Comparison of ENCODE assay signal across 19 cellular contexts in the genomic region with DNA sequence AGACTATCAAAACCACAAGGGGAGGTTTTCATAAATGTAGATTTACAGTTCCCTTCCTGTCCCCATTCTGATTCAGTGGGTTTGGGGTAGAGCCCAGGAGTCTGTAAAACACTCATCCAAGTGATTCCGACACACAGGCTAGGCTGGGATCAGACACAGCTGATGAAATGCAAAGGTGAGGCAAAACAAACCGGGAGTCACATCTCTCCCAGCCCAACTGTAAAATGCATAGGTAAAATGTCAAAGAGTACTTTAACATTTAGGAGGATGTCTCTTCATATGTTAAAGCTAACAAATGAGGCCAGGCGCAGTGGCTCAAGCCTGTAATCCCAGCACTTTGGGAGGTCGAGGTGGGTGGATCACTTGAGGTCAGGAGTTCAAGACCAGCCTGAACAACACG. TPM values are rescaled to one million over a fixed set of nuclear protein-coding genes. Genes with fewer than 3 reads are reported as not detected.
A peak's percentile ranks its signal among the peaks of the same experiment; 100 is the strongest.
DNase-seq lines count a peak whose midpoint lies in the region; ATAC-seq, FAIRE-seq and TF ChIP-seq lines count a peak whose summit lies in the region.
"Had no signal": no experiment of that assay in that cellular context is flagged by ENCODE, and none has a peak within 500 bp of the region (broad histone marks: within the 10 kb centered on the region; RNA-seq: fewer than 3 reads in every experiment).

No MANE protein-coding gene starts in this region.

- H2AFZ ChIP-seq in H1 (ENCODE audit: low read length): no peak overlapping the region
- H2AFZ ChIP-seq in mesenchymal stem cell (ENCODE audit: low read depth, low read length): no peak overlapping the region

- peak overlapping the region; percentile 44; the same call in 1 of the 2 replicates for H2AK5ac ChIP-seq in H1 (ENCODE audit: low read depth, low read length)
- H2AK5ac ChIP-seq in mesenchymal stem cell (ENCODE audit: low read length, severe bottlenecking): no peak overlapping the region

- H2BK15ac ChIP-seq in H1 (ENCODE audit: low read length) (no peak overlapping the region), mesenchymal stem cell (ENCODE audit: low read depth, poor library complexity, severe bottlenecking) (no peak overlapping the region)

- H3K23me2 ChIP-seq in H1 (ENCODE audit: low read depth, low read length): no peaks in the 10 kb centered on the region

- H4K8ac ChIP-seq in H1 (ENCODE audit: extremely low read depth, insufficient read depth, low read length) (no peak overlapping the region), mesenchymal stem cell (ENCODE audit: low read length) (peak overlapping the region; percentile 52)

- H3K56ac ChIP-seq in H1 (replicated peaks; ENCODE audit: insufficient read length, low read depth, low read length): no peak overlapping the region

- H3K27ac Mint-ChIP-seq in CD8-positive, alpha-beta T cell: no peak overlapping the region
- H3K27ac Mint-ChIP-seq: T-helper 1 cell treated with Interleukin-12 subunit alpha and Interleukin-12 subunit beta and Interleukin-4 antibody, amounts not matched to agents 30 μg/mL and 1 μg/mL, for 36 hours had no signal

- H3K4me1 ChIP-seq in H1 (replicated peaks in 1 of 4; ENCODE audit: control insufficient read depth in 3 of 4, insufficient read depth in 4 of 4, low read length in 3 of 4): peaks cover 4 to 34% (median 26%) of the 10 kb centered on the region in 4 experiments
- H3K4me1 ChIP-seq in mesenchymal stem cell (ENCODE audit: control insufficient read depth, insufficient read depth, low read depth, low read length): peaks cover 11% of the 10 kb centered on the region
- no peaks in the 10 kb centered on the region for H3K4me1 ChIP-seq in CD8-positive, alpha-beta T cell (ENCODE audit: insufficient read depth, low read length)
- H3K4me1 ChIP-seq: breast epithelium had no signal

- CTCF ChIA-PET in H1 (lab: Charles Lee; ENCODE audit: partially characterized antibody): interaction anchor here (0.9 to 5.1 kb wide), 16 partner anchors 9 to 151 kb away, joined by 3 to 36 read pairs (median 4); no protein-coding TSS in a partner anchor
- CTCF ChIA-PET in CD8-positive, alpha-beta T cell (lab: Charles Lee): interaction anchor here (0.8 to 2.0 kb wide), 3 partner anchors 8 to 57 kb away, joined by 3 to 8 read pairs (median 3); no protein-coding TSS in a partner anchor

- 2% methylated on average over 5 of the region's 5 CpGs; no CpG with 5 or more reads in 1 of the 2 experiments for WGBS in H1 (ENCODE audit: extremely low coverage in 1 of 2, insufficient coverage in 1 of 2, insufficient read length in 1 of 2, insufficient replicate concordance in 2 of 2, low coverage in 1 of 2, low lambda C conversion rate in 2 of 2, missing lambda C conversion rate in 1 of 2), 2 experiments
- WGBS in mesenchymal stem cell: 73% methylated on average over 3 of the region's 5 CpGs

- intact Hi-C loops in CD8-positive, alpha-beta T cell (cut with DNase I, micrococcal nuclease): no loop called here

- H3K23ac ChIP-seq in H1 (ENCODE audit: insufficient read length): no peak overlapping the region
- H3K23ac ChIP-seq in mesenchymal stem cell (ENCODE audit: low read length in 2 of 2): no peak overlapping the region

- peak overlapping the region; percentile 94; the same call in 1 of the 2 replicates for H2BK5ac ChIP-seq in H1 (ENCODE audit: low read depth, low read length)
- H2BK5ac ChIP-seq in mesenchymal stem cell (ENCODE audit: low read depth, low read length, poor library complexity, severe bottlenecking): no peak overlapping the region

- ATAC-seq in CD8-positive, alpha-beta T cell: no peak
- ATAC-seq in HG03159 (IDR thresholded peaks at IDR 0.05; ENCODE audit: unreplicated experiment): no peak
- ATAC-seq: HCT116 had no signal

- H3K9me3 ChIP-seq in H1 (ENCODE audit: insufficient read depth in 2 of 2, low read depth in 1 of 2, low read length in 1 of 2) (no peaks in the 10 kb centered on the region), mesenchymal stem cell (ENCODE audit: control insufficient read depth, low read length) (no peaks in the 10 kb centered on the region)
- H3K9me3 ChIP-seq in CD8-positive, alpha-beta T cell (ENCODE audit: low read length): no peaks in the 10 kb centered on the region
- H3K9me3 ChIP-seq: breast epithelium, upper lobe of left lung had no signal

- H3K79me2 ChIP-seq in H1 (ENCODE audit: control insufficient read depth in 1 of 2, insufficient read depth in 2 of 2, low read length in 2 of 2): no peaks in the 10 kb centered on the region

- H4K91ac ChIP-seq in H1 (replicated peaks; ENCODE audit: insufficient read length, low read length) (peak overlapping the region; percentile 77), mesenchymal stem cell (ENCODE audit: low read length) (no peak overlapping the region)

- peak overlapping the region; percentile 20 for H3K4ac ChIP-seq in H1 (replicated peaks; ENCODE audit: insufficient read length, low read depth, low read length)
- H3K4ac ChIP-seq in mesenchymal stem cell (ENCODE audit: low read depth in 1 of 2, low read length in 2 of 2): no peak overlapping the region

- peaks cover 16% of the 10 kb centered on the region for H3K36me3 Mint-ChIP-seq in CD8-positive, alpha-beta T cell

- H3K79me1 ChIP-seq in H1 (ENCODE audit: low read depth, low read length) (no peaks in the 10 kb centered on the region), mesenchymal stem cell (replicated peaks; ENCODE audit: low read length, poor library complexity, severe bottlenecking) (no peaks in the 10 kb centered on the region)

- TF ChIP-seq CTCF in H1 (IDR thresholded peaks at IDR 0.05; ENCODE audit: control extremely low read depth in 1 of 3, insufficient read depth in 1 of 3, low read depth in 1 of 3, low read length in 3 of 3): no peak
- no peak for TF ChIP-seq CTCF in CD8-positive, alpha-beta T cell (IDR thresholded peaks at IDR 0.05)

- no peaks in the 10 kb centered on the region for H3K27me3 Mint-ChIP-seq in CD8-positive, alpha-beta T cell (ENCODE audit: low read depth)

- DNase-seq in ELR (ENCODE audit: low read depth): peak; percentile 52
- peak; percentile 26 for DNase-seq in NCI-H226
- DNase-seq in H1 (ENCODE audit: low read depth in 1 of 2, low spot score in 2 of 2): peak; percentile 44 to 59
- no peak for DNase-seq in mesenchymal stem cell
- DNase-seq in T-helper 2 cell: no peak
- DNase-seq in NCI-H69 (lab: John Stamatoyannopoulos, UW): no peak
- no peak for DNase-seq in CD8-positive, alpha-beta T cell
- DNase-seq: activated CD8-positive, alpha-beta memory T cell treated with anti-CD3 and anti-CD28 coated beads, Interleukin-2, amount 50 U/mL, for 48 hours; activated naive CD4-positive, alpha-beta T cell treated with anti-CD3 and anti-CD28 coated beads, Interleukin-2, amount 50 U/mL, for 16 hours; foreskin melanocyte; NCI-H2029 treated with DMSO at 0.1 percent for 48 hours; stimulated activated naive CD4-positive, alpha-beta T cell treated with Interleukin-2 at 50 U/mL for 16 hours; upper lobe of left lung had no signal

- H3K9ac ChIP-seq in H1 (replicated peaks in 1 of 4; ENCODE audit: extremely low read depth in 1 of 4, low read depth in 3 of 4, low read length in 3 of 4) (peak overlapping the region in 1 of 4 experiments; percentile 41; a peak in 3 of 7 replicates), mesenchymal stem cell (ENCODE audit: low read length) (peak overlapping the region; percentile 27)

- H3K4me3 ChIP-seq in H1 (ENCODE audit: extremely low read depth in 1 of 4, insufficient read depth in 2 of 4, low read depth in 3 of 4, low read length in 4 of 4) (peak overlapping the region in 2 of 4 experiments; percentile 20 to 48; a peak in 2 of 8 replicates), mesenchymal stem cell (ENCODE audit: insufficient read depth in 1 of 2, low read depth in 1 of 2, low read length in 2 of 2) (no peak overlapping the region)
- no peak overlapping the region for H3K4me3 ChIP-seq in CD8-positive, alpha-beta T cell (ENCODE audit: low read depth, low read length)
- H3K4me3 ChIP-seq: breast epithelium, skin epidermis, upper lobe of left lung had no signal

- peak overlapping the region; percentile 69; the same call in 1 of the 2 replicates for H2BK12ac ChIP-seq in H1 (ENCODE audit: low read depth, low read length)
- peak overlapping the region; percentile 11 to 95 for H2BK12ac ChIP-seq in mesenchymal stem cell (ENCODE audit: low read length in 2 of 2)

- no peaks in the 10 kb centered on the region for H3K9me3 Mint-ChIP-seq in CD8-positive, alpha-beta T cell
- H3K9me3 Mint-ChIP-seq: T-helper 1 cell treated with Interleukin-12 subunit alpha and Interleukin-12 subunit beta and Interleukin-4 antibody, amounts not matched to agents 30 μg/mL and 1 μg/mL, for 36 hours had no signal

- no peaks in the 10 kb centered on the region for H3K4me1 Mint-ChIP-seq in CD8-positive, alpha-beta T cell (ENCODE audit: low read depth)

- H2BK120ac ChIP-seq in H1 (replicated peaks; ENCODE audit: low read depth, low read length) (peak overlapping the region; percentile 38), mesenchymal stem cell (ENCODE audit: low read depth, low read length) (no peak overlapping the region)

- no peak overlapping the region for H3K4me3 Mint-ChIP-seq in CD8-positive, alpha-beta T cell
- H3K4me3 Mint-ChIP-seq: T-helper 1 cell treated with Interleukin-12 subunit alpha and Interleukin-12 subunit beta and Interleukin-4 antibody, amounts not matched to agents 30 μg/mL and 1 μg/mL, for 36 hours had no signal

- TF ChIP-seq RAD21 in H1 (IDR thresholded peaks at IDR 0.05 in 1 of 2, conservative IDR thresholded peaks at IDR 0.05 in 1 of 2; ENCODE audit: low read depth in 2 of 2, low read length in 2 of 2): no peak

- no peaks in the 10 kb centered on the region for H4K20me1 ChIP-seq in H1 (replicated peaks in 1 of 2; ENCODE audit: control insufficient read depth in 1 of 2, insufficient read depth in 2 of 2, low read length in 2 of 2)

- TF ChIP-seq POLR2A in H1 (IDR thresholded peaks at IDR 0.05; ENCODE audit: control extremely low read depth in 1 of 2, low read depth in 2 of 2, low read length in 2 of 2): peak in 1 of 2 experiments; percentile 42; a peak in 1 of 3 replicates

- H4K5ac ChIP-seq in H1 (ENCODE audit: insufficient read length, low read depth, low read length): peak overlapping the region; percentile 47

- peak overlapping the region; percentile 59 to 60 for H3K4me2 ChIP-seq in H1 (ENCODE audit: insufficient read depth in 1 of 2, low read depth in 2 of 2, low read length in 2 of 2)
- no peak overlapping the region for H3K4me2 ChIP-seq in mesenchymal stem cell (ENCODE audit: low read length, poor library complexity, severe bottlenecking)

- H2BK20ac ChIP-seq in H1 (ENCODE audit: low read length): no peak overlapping the region

- H3K14ac ChIP-seq in H1 (ENCODE audit: insufficient read length): no peak overlapping the region
- no peak overlapping the region for H3K14ac ChIP-seq in mesenchymal stem cell (ENCODE audit: low read length in 2 of 2)

- H3K27ac ChIP-seq in H1 (ENCODE audit: low read depth, low read length) (peak overlapping the region; percentile 83), mesenchymal stem cell (ENCODE audit: low read length, poor library complexity, severe bottlenecking) (peak overlapping the region; percentile 27)
- H3K27ac ChIP-seq in CD8-positive, alpha-beta T cell (ENCODE audit: low read depth, low read length): no peak overlapping the region
- H3K27ac ChIP-seq: breast epithelium, upper lobe of left lung had no signal

- FAIRE-seq in H1 (lab: Jason Lieb, UNC): peak; percentile 7
- FAIRE-seq: keratinocyte had no signal

- H3K36me3 ChIP-seq in H1 (ENCODE audit: control insufficient read depth in 2 of 4, insufficient read depth in 4 of 4, low read length in 3 of 4): peaks cover 0 to 5% (median 2%) of the 10 kb centered on the region in 4 experiments; a peak in 4 of 8 replicates
- H3K36me3 ChIP-seq in mesenchymal stem cell (ENCODE audit: control insufficient read depth in 1 of 2, insufficient read depth in 2 of 2, low read depth in 1 of 2, low read length in 2 of 2): no peaks in the 10 kb centered on the region
- no peaks in the 10 kb centered on the region for H3K36me3 ChIP-seq in CD8-positive, alpha-beta T cell (ENCODE audit: insufficient read depth, low read length)
- H3K36me3 ChIP-seq: breast epithelium, upper lobe of left lung had no signal

- no peak for TF ChIP-seq EP300 in H1 (IDR thresholded peaks at IDR 0.05; ENCODE audit: borderline replicate concordance in 1 of 2, low read depth in 2 of 2, low read length in 2 of 2)

- H3K27me3 ChIP-seq in H1 (replicated peaks in 1 of 4; ENCODE audit: control insufficient read depth in 3 of 4, extremely low read depth in 1 of 4, insufficient read depth in 3 of 4, low read length in 3 of 4) (no peaks in the 10 kb centered on the region), mesenchymal stem cell (ENCODE audit: control insufficient read depth in 1 of 2, insufficient read depth in 1 of 2, low read length in 2 of 2) (no peaks in the 10 kb centered on the region)
- H3K27me3 ChIP-seq in CD8-positive, alpha-beta T cell (ENCODE audit: insufficient read depth, low read length): no peaks in the 10 kb centered on the region
- H3K27me3 ChIP-seq: breast epithelium, upper lobe of left lung had no signal

- H3K18ac ChIP-seq in H1 (ENCODE audit: extremely low read depth, low read length) (peak overlapping the region; percentile 39; the same call in 1 of the 2 replicates), mesenchymal stem cell (ENCODE audit: low read depth in 1 of 2, low read length in 2 of 2) (peak overlapping the region; percentile 64 to 85)

- POLR2A ChIA-PET in H1 (lab: Charles Lee; ENCODE audit: partially characterized antibody): interaction anchor here (0.6 to 5.0 kb wide), 24 partner anchors 9 to 526 kb away, joined by 3 to 51 read pairs (median 4); partner anchors contain the start of gene ZNF281
- POLR2A ChIA-PET in CD8-positive, alpha-beta T cell (lab: Charles Lee): no interaction called here

RNA-seq across cellular contexts. Expression of gene ZNF281, which starts 45.0 kb away (rescaled TPM):
- total RNA-seq in H1 (2021; fragmentation: NEBNext Ultra II Directional; extraction: Animal tissue kit (Norgen Biotek cat#: 25700)): 61.3 and 61.4 TPM in 2 replicates
- 11.8 and 19.5 TPM in 2 replicates for polyA plus RNA-seq in H1 (2011; rRNA removed)
- 16.8 TPM for polyA plus RNA-seq in H1 (2011; cell fraction: cytosol; rRNA removed)
- polyA plus RNA-seq in H1 (2011; cell fraction: nucleus; rRNA removed): 14.6 TPM
- polyA plus RNA-seq in H1 (2012, experiment 1 of 2): 30.0 to 45.5 TPM (median 33.7 TPM) in 4 replicates
- 3.2 TPM for polyA plus RNA-seq in H1 (2012, experiment 2 of 2)
- 54.2 TPM for polyA plus RNA-seq in H1 (2013, experiment 1 of 2)
- polyA plus RNA-seq in H1 (2013, experiment 2 of 2): 50.5 TPM
- polyA minus RNA-seq in H1 (2011; rRNA and poly(A)+ RNA removed): 42.1 and 46.2 TPM in 2 replicates
- polyA minus RNA-seq in H1 (2011; cell fraction: cytosol; rRNA and poly(A)+ RNA removed): 31.3 TPM
- polyA minus RNA-seq in H1 (2011; cell fraction: nucleus; rRNA and poly(A)+ RNA removed): 38.9 TPM
- polyA plus RNA-seq in mesenchymal stem cell (2013, experiment 1 of 2): 28.4 TPM
- polyA plus RNA-seq in mesenchymal stem cell (2013, experiment 2 of 2): 27.8 TPM
- total RNA-seq in CD8-positive, alpha-beta T cell: 10 to 100 TPM; 31.0 to 32.9 TPM

Comparison
In these comparisons a context has a peak if more than half of its experiments do, and no peak if none do; other contexts are left out.
1. DNase-seq: peak in ELR (single experiment), NCI-H226 (single experiment) and H1 (2 of 2); none in mesenchymal stem cell (single experiment), T-helper 2 cell (0 of 5), NCI-H69 (single experiment) and CD8-positive, alpha-beta T cell (0 of 7).